In genomic region chr12:81167694-81168093, GRCh38 we compare ENCODE assay signal across 16 cellular contexts.
DNase-seq lines count a peak whose midpoint lies in the region; ATAC-seq, FAIRE-seq and TF ChIP-seq lines count a peak whose summit lies in the region.
"Had no signal": no experiment of that assay in that cellular context is flagged by ENCODE, and none has a peak within 500 bp of the region (broad histone marks: within the 10 kb centered on the region; RNA-seq: fewer than 3 reads in every experiment).

No MANE protein-coding gene starts in this region.

- no peak overlapping the region for H3K4me3 ChIP-seq in fibroblast of mammary gland (ENCODE audit: control insufficient read depth, low read depth, low read length)
- no peak overlapping the region for H3K4me3 ChIP-seq in CD8-positive, alpha-beta T cell (ENCODE audit: low read depth, low read length)
- H3K4me3 ChIP-seq: BLaER1 treated with 17β-estradiol and CSF1 and Interleukin-3, amounts not matched to agents 10 nM and 100 nM had no signal

- no peak for TF ChIP-seq CTCF in fibroblast of mammary gland (conservative IDR thresholded peaks at IDR 0.05; ENCODE audit: control insufficient read depth, insufficient read depth, low read depth, low read length)
- no peak for TF ChIP-seq CTCF in CD8-positive, alpha-beta T cell (IDR thresholded peaks at IDR 0.05)

- no peaks in the 10 kb centered on the region for H3K27me3 ChIP-seq in CD8-positive, alpha-beta T cell (ENCODE audit: insufficient read depth, low read length)
- H3K27me3 ChIP-seq: BLaER1 treated with 17β-estradiol and CSF1 and Interleukin-3, amounts not matched to agents 10 nM and 100 nM had no signal

- intact Hi-C loops in sciatic nerve (cut with DNase I) = no loop called here
- intact Hi-C loops in CD8-positive, alpha-beta T cell (cut with DNase I, micrococcal nuclease) = no loop called here

- POLR2A ChIA-PET in activated CD4-positive, alpha-beta memory T cell treated with anti-CD3 and anti-CD28 coated beads, Interleukin-2, amount 10 ng/mL, durations not matched to agents 7 days and 5 days (lab: Charles Lee) = no interaction called here
- POLR2A ChIA-PET in CD8-positive, alpha-beta T cell (lab: Charles Lee) = no interaction called here

- no peak overlapping the region for H3K4me3 Mint-ChIP-seq in activated CD4-positive, alpha-beta memory T cell treated with anti-CD3 and anti-CD28 coated beads, Interleukin-2, amount 10 ng/mL, durations not matched to agents 7 days and 5 days
- no peak overlapping the region for H3K4me3 Mint-ChIP-seq in CD8-positive, alpha-beta T cell
- H3K4me3 Mint-ChIP-seq: activated naive CD4-positive, alpha-beta T cell treated with anti-CD3 and anti-CD28 coated beads, Interleukin-2, amount 50 U/mL, for 24 hours; natural killer cell had no signal

- FAIRE-seq in RCC 7860 (lab: Jason Lieb, UNC) = no peak

- H3K36me3 ChIP-seq in CD8-positive, alpha-beta T cell (ENCODE audit: insufficient read depth, low read length) = no peaks in the 10 kb centered on the region
- H3K36me3 ChIP-seq: BLaER1 treated with 17β-estradiol and CSF1 and Interleukin-3, amounts not matched to agents 10 nM and 100 nM had no signal

- H3K4me1 ChIP-seq in CD8-positive, alpha-beta T cell (ENCODE audit: insufficient read depth, low read length) = no peaks in the 10 kb centered on the region
- H3K4me1 ChIP-seq: BLaER1 treated with 17β-estradiol and CSF1 and Interleukin-3, amounts not matched to agents 10 nM and 100 nM had no signal

- ATAC-seq in sciatic nerve = no peak
- no peak for ATAC-seq in GM18868 (IDR thresholded peaks at IDR 0.05; ENCODE audit: unreplicated experiment)
- ATAC-seq in CD8-positive, alpha-beta T cell = no peak
- ATAC-seq: natural killer cell had no signal

- H3K27ac ChIP-seq in CD8-positive, alpha-beta T cell (ENCODE audit: low read depth, low read length) = no peak overlapping the region
- H3K27ac ChIP-seq: BLaER1 treated with 17β-estradiol and CSF1 and Interleukin-3, amounts not matched to agents 10 nM and 100 nM; epithelial cell of prostate had no signal

- no peaks in the 10 kb centered on the region for H3K27me3 Mint-ChIP-seq in activated CD4-positive, alpha-beta memory T cell treated with anti-CD3 and anti-CD28 coated beads, Interleukin-2, amount 10 ng/mL, durations not matched to agents 7 days and 5 days
- no peaks in the 10 kb centered on the region for H3K27me3 Mint-ChIP-seq in CD8-positive, alpha-beta T cell (ENCODE audit: low read depth)
- H3K27me3 Mint-ChIP-seq: activated naive CD4-positive, alpha-beta T cell treated with anti-CD3 and anti-CD28 coated beads, Interleukin-2, amount 50 U/mL, for 24 hours had no signal

- DNase-seq in GM04504 (ENCODE audit: low read depth) = peak; percentile 2
- DNase-seq in RCC 7860 (ENCODE audit: low spot score) = peak; percentile 30
- peak; percentile 20 for DNase-seq in fibroblast of mammary gland (ENCODE audit: low read depth)
- peak; percentile 19 for DNase-seq in myocyte (ENCODE audit: low read depth)
- DNase-seq in activated CD4-positive, alpha-beta memory T cell treated with anti-CD3 and anti-CD28 coated beads, Interleukin-2, amount 10 ng/mL, durations not matched to agents 7 days and 5 days = no peak
- no peak for DNase-seq in sciatic nerve (ENCODE audit: low spot score)
- DNase-seq in CD8-positive, alpha-beta T cell = no peak
- DNase-seq: activated CD4-positive, CD25-positive, alpha-beta regulatory T cell; KG1; natural killer cell; NCI-H187; NCI-H524 had no signal

- CTCF ChIA-PET in activated CD4-positive, alpha-beta memory T cell treated with anti-CD3 and anti-CD28 coated beads, Interleukin-2, amount 10 ng/mL, durations not matched to agents 7 days and 5 days (lab: Charles Lee) = no interaction called here
- CTCF ChIA-PET in CD8-positive, alpha-beta T cell (lab: Charles Lee) = no interaction called here

- no peaks in the 10 kb centered on the region for H3K36me3 Mint-ChIP-seq in activated CD4-positive, alpha-beta memory T cell treated with anti-CD3 and anti-CD28 coated beads, Interleukin-2, amount 10 ng/mL, durations not matched to agents 7 days and 5 days (ENCODE audit: low read depth)
- H3K36me3 Mint-ChIP-seq in CD8-positive, alpha-beta T cell = no peaks in the 10 kb centered on the region
- H3K36me3 Mint-ChIP-seq: activated naive CD4-positive, alpha-beta T cell treated with anti-CD3 and anti-CD28 coated beads, Interleukin-2, amount 50 U/mL, for 24 hours; natural killer cell had no signal

- H3K27ac Mint-ChIP-seq in activated CD4-positive, alpha-beta memory T cell treated with anti-CD3 and anti-CD28 coated beads, Interleukin-2, amount 10 ng/mL, durations not matched to agents 7 days and 5 days = no peak overlapping the region
- no peak overlapping the region for H3K27ac Mint-ChIP-seq in CD8-positive, alpha-beta T cell
- H3K27ac Mint-ChIP-seq: activated naive CD4-positive, alpha-beta T cell treated with anti-CD3 and anti-CD28 coated beads, Interleukin-2, amount 50 U/mL, for 24 hours; natural killer cell had no signal

- no peaks in the 10 kb centered on the region for H3K9me3 ChIP-seq in CD8-positive, alpha-beta T cell (ENCODE audit: low read length)

- H3K9me3 Mint-ChIP-seq in activated CD4-positive, alpha-beta memory T cell treated with anti-CD3 and anti-CD28 coated beads, Interleukin-2, amount 10 ng/mL, durations not matched to agents 7 days and 5 days = peaks cover 5% of the 10 kb centered on the region
- peaks cover 11% of the 10 kb centered on the region for H3K9me3 Mint-ChIP-seq in CD8-positive, alpha-beta T cell

- no peaks in the 10 kb centered on the region for H3K4me1 Mint-ChIP-seq in activated CD4-positive, alpha-beta memory T cell treated with anti-CD3 and anti-CD28 coated beads, Interleukin-2, amount 10 ng/mL, durations not matched to agents 7 days and 5 days
- no peaks in the 10 kb centered on the region for H3K4me1 Mint-ChIP-seq in CD8-positive, alpha-beta T cell (ENCODE audit: low read depth)
- H3K4me1 Mint-ChIP-seq: activated naive CD4-positive, alpha-beta T cell treated with anti-CD3 and anti-CD28 coated beads, Interleukin-2, amount 50 U/mL, for 24 hours; natural killer cell had no signal

Comparison
In these comparisons a context has a peak if more than half of its experiments do, and no peak if none do; other contexts are left out.
1. DNase-seq: peak in GM04504 (single experiment), RCC 7860 (single experiment), fibroblast of mammary gland (single experiment) and myocyte (single experiment); none in activated CD4-positive, alpha-beta memory T cell treated with anti-CD3 and anti-CD28 coated beads, Interleukin-2, amount 10 ng/mL, durations not matched to agents 7 days and 5 days (single experiment), sciatic nerve (single experiment) and CD8-positive, alpha-beta T cell (0 of 7).